29 cellular contexts compared by ENCODE assay signal in genomic region chr15:48834756-48835155, GRCh38.
"Had no signal": no experiment of that assay in that cellular context is flagged by ENCODE, and none has a peak within 500 bp of the region (broad histone marks: within the 10 kb centered on the region; RNA-seq: fewer than 3 reads in every experiment).

No MANE protein-coding gene starts in this region.

- H3K36me3 Mint-ChIP-seq: activated naive CD4-positive, alpha-beta T cell treated with anti-CD3 and anti-CD28 coated beads, Interleukin-2, amount 50 U/mL, for 24 hours had no signal

- DNase-seq: activated CD4-positive, alpha-beta memory T cell treated with anti-CD3 and anti-CD28 coated beads for 36 hours; activated CD4-positive, alpha-beta T cell treated with anti-CD3 and anti-CD28 coated beads for 1 hour; activated CD4-positive, alpha-beta T cell treated with anti-CD3 and anti-CD28 coated beads for 48 hours; activated CD8-positive, alpha-beta memory T cell treated with anti-CD3 and anti-CD28 coated beads, Interleukin-2, amount 10 ng/mL, durations not matched to agents 7 days and 5 days; activated CD8-positive, alpha-beta memory T cell treated with anti-CD3 and anti-CD28 coated beads, Interleukin-2, amount 50 U/mL, for 4 hours; activated CD8-positive, alpha-beta T cell treated with anti-CD3 and anti-CD28 coated beads, Interleukin-2, amount 10 ng/mL, durations not matched to agents 7 days and 5 days; activated effector memory CD4-positive, alpha-beta T cell treated with anti-CD3 and anti-CD28 coated beads, Interleukin-2, amount 50 U/mL, for 16 hours; activated naive CD4-positive, alpha-beta T cell treated with anti-CD3 and anti-CD28 coated beads for 36 hours; activated naive CD8-positive, alpha-beta T cell treated with anti-CD3 and anti-CD28 coated beads for 36 hours; activated naive CD8-positive, alpha-beta T cell treated with anti-CD3 and anti-CD28 coated beads, Interleukin-2, amount 50 U/mL, for 24 hours; activated T-cell treated with anti-CD3 and anti-CD28 coated beads, Interleukin-2, amount 50 U/mL, for 1 hour; activated T-cell treated with anti-CD3 and anti-CD28 coated beads, Interleukin-2, amount 50 U/mL, for 48 hours; adrenal gland; amygdala; aorta; body of pancreas; caudate nucleus; cortex of kidney; dermis blood vessel endothelial cell; effector CD4-positive, alpha-beta T cell; effector memory CD8-positive, alpha-beta T cell; erythroblast; foreskin keratinocyte; gastrocnemius medialis; T-helper 2 cell had no signal

- H3K4me1 Mint-ChIP-seq: activated CD8-positive, alpha-beta memory T cell treated with anti-CD3 and anti-CD28 coated beads, Interleukin-2, amount 10 ng/mL, durations not matched to agents 7 days and 5 days; activated naive CD4-positive, alpha-beta T cell treated with anti-CD3 and anti-CD28 coated beads, Interleukin-2, amount 50 U/mL, for 24 hours; activated naive CD8-positive, alpha-beta T cell treated with anti-CD3 and anti-CD28 coated beads for 36 hours; activated naive CD8-positive, alpha-beta T cell treated with anti-CD3 and anti-CD28 coated beads, Interleukin-2, amount 50 U/mL, for 24 hours had no signal

- H3K4me1 ChIP-seq: adrenal gland, body of pancreas, esophagus muscularis mucosa, foreskin keratinocyte, gastrocnemius medialis had no signal

- H3K27ac Mint-ChIP-seq: activated CD4-positive, alpha-beta memory T cell treated with anti-CD3 and anti-CD28 coated beads for 36 hours; activated CD8-positive, alpha-beta memory T cell treated with anti-CD3 and anti-CD28 coated beads, Interleukin-2, amount 10 ng/mL, durations not matched to agents 7 days and 5 days; activated CD8-positive, alpha-beta T cell treated with anti-CD3 and anti-CD28 coated beads, Interleukin-2, amount 10 ng/mL, durations not matched to agents 7 days and 5 days; activated naive CD4-positive, alpha-beta T cell treated with anti-CD3 and anti-CD28 coated beads for 36 hours; activated naive CD4-positive, alpha-beta T cell treated with anti-CD3 and anti-CD28 coated beads, Interleukin-2, amount 50 U/mL, for 24 hours; activated naive CD8-positive, alpha-beta T cell treated with anti-CD3 and anti-CD28 coated beads for 36 hours; activated naive CD8-positive, alpha-beta T cell treated with anti-CD3 and anti-CD28 coated beads, Interleukin-2, amount 50 U/mL, for 24 hours; activated T-helper 1 cell treated with anti-CD3 and anti-CD28 coated beads, Interleukin-12 subunit alpha, Interleukin-12 subunit beta, Interleukin-2, Interleukin-4 antibody, amounts not matched to agents 30 ng/mL and 10 ng/mL and 1 ng/mL, durations not matched to agents 14 hours and 24 hours and 36 hours; activated T-helper 2 cell treated with anti-CD3 and anti-CD28 coated beads, Interferon-gamma antibody, Interleukin-2, Interleukin-4, amounts not matched to agents 10 μg/mL and 5 μg/mL and 100 μg/mL, durations not matched to agents 14 hours and 24 hours and 36 hours; effector memory CD8-positive, alpha-beta T cell had no signal

- H3K27me3 ChIP-seq: adrenal gland, body of pancreas, esophagus muscularis mucosa, gastrocnemius medialis had no signal

- H3K36me3 ChIP-seq: adrenal gland, esophagus muscularis mucosa, gastrocnemius medialis had no signal

- H3K27ac ChIP-seq: adrenal gland, body of pancreas, esophagus muscularis mucosa, foreskin keratinocyte, gastrocnemius medialis had no signal

- H3K4me3 ChIP-seq: adrenal gland, body of pancreas, esophagus muscularis mucosa, gastrocnemius medialis had no signal

- H3K4me3 Mint-ChIP-seq: activated CD4-positive, alpha-beta memory T cell treated with anti-CD3 and anti-CD28 coated beads for 36 hours; activated CD8-positive, alpha-beta memory T cell treated with anti-CD3 and anti-CD28 coated beads, Interleukin-2, amount 10 ng/mL, durations not matched to agents 7 days and 5 days; activated CD8-positive, alpha-beta T cell treated with anti-CD3 and anti-CD28 coated beads, Interleukin-2, amount 10 ng/mL, durations not matched to agents 7 days and 5 days; activated naive CD4-positive, alpha-beta T cell treated with anti-CD3 and anti-CD28 coated beads for 36 hours; activated naive CD4-positive, alpha-beta T cell treated with anti-CD3 and anti-CD28 coated beads, Interleukin-2, amount 50 U/mL, for 24 hours; activated naive CD8-positive, alpha-beta T cell treated with anti-CD3 and anti-CD28 coated beads for 36 hours; activated naive CD8-positive, alpha-beta T cell treated with anti-CD3 and anti-CD28 coated beads, Interleukin-2, amount 50 U/mL, for 24 hours; activated T-helper 1 cell treated with anti-CD3 and anti-CD28 coated beads, Interleukin-12 subunit alpha, Interleukin-12 subunit beta, Interleukin-2, Interleukin-4 antibody, amounts not matched to agents 30 ng/mL and 10 ng/mL and 1 ng/mL, durations not matched to agents 14 hours and 24 hours and 36 hours; effector memory CD8-positive, alpha-beta T cell had no signal

- H3K9me3 ChIP-seq: adrenal gland, body of pancreas, gastrocnemius medialis had no signal
